In genomic region chr9:127549218-127549617, GRCh38 we compare ENCODE assay signal across 1 cellular context.
TF ChIP-seq lines count a peak whose summit lies in the region.

No MANE protein-coding gene starts in this region.

TF ChIP-seq in K562, 482 proteins besides CTCF, POLR2A, EP300 and RAD21 (continued from another document):
- TF ChIP-seq CLOCK (CRISPR knock-in tag; IDR thresholded peaks at IDR 0.05; ENCODE audit: borderline replicate concordance) (no peak), HIVEP1 (CRISPR knock-in tag; IDR thresholded peaks at IDR 0.05) (no peak)
